ENCODE assay signal across 8 cellular contexts in the genomic region with DNA sequence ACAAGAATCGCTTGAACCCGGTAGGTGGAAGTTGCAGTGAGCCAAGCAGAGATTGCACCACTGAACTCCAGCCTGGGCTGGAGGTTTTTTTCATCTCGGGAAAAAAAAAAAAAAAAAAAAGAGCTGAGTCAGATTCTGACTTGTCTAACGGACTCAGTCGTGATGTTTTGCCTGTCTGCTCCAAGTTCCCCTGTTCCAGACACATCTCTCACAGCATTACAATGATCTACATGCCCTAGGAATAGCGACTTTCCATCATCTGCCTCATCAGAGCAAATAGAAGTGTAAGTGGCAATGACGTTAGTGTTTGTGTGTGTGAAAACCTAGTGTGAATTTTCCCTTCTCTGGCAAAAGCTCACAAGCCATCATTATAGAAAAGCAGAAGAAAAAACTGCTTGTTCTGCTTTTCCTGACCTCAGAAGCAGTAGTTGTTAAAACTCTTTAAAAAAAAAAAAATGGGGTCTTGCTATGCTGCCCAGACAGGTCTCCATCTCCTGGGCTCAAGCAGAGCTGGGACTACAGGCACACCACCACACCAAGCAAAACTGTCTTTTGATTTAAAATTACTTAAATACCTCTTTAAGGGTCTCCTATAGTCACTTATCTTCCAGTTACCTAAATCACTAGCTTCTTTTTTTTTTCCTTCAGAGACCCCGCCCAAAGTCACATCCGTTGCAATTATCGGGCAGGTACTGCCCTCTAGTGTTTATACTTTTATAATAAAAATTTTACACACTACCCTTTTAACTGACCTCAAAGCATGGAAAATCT. TPM values are rescaled to one million over a fixed set of nuclear protein-coding genes. Genes with fewer than 3 reads are reported as not detected.
DNase-seq lines count a peak whose midpoint lies in the region; ATAC-seq, FAIRE-seq and TF ChIP-seq lines count a peak whose summit lies in the region.

No MANE protein-coding gene starts in this region.

- WGBS in right cardiac atrium: 29% methylated on average over 10 of the region's 10 CpGs

- POLR2A ChIA-PET in CD8-positive, alpha-beta memory T cell (lab: Charles Lee): interaction anchor here (0.6 to 2.0 kb wide), 7 partner anchors 114 to 505 kb away, joined by 3 to 15 read pairs (median 4); a partner anchor contains a TSS

- intact Hi-C loops in right cardiac atrium (cut with DNase I): loop anchor here in 1 of 4 donors (5.0 kb wide), 1 partner anchor 115 kb away; no protein-coding TSS in a partner anchor

- peaks cover 7 to 13% (median 10%) of the 10 kb centered on the region in 3 donors for H3K4me1 Mint-ChIP-seq in CD8-positive, alpha-beta memory T cell
- peaks cover 41% of the 10 kb centered on the region for H3K4me1 Mint-ChIP-seq in HFFc6 (ENCODE audit: low read depth)

- H3K36me3 ChIP-seq in CD8-positive, alpha-beta memory T cell (ENCODE audit: insufficient read depth, low read length): no peaks in the 10 kb centered on the region
- H3K36me3 ChIP-seq in adipocyte (ENCODE audit: control insufficient read depth, insufficient read depth, low read length, severe bottlenecking) (no peaks in the 10 kb centered on the region), skeletal muscle tissue (ENCODE audit: control insufficient read depth in 3 of 3, insufficient read depth in 3 of 3, low read length in 3 of 3) (no peaks in the 10 kb centered on the region)

- peak in 2 of 5 donors; percentile 45 to 59 for DNase-seq in CD8-positive, alpha-beta memory T cell
- DNase-seq in HFFc6: peak; percentile 41
- peak; percentile 66 for DNase-seq in NOMO-1 treated with dmso at 0.1 percent for 144 hours (lab: John Stamatoyannopoulos, UW; ENCODE audit: unreplicated experiment)
- peak; percentile 83 for DNase-seq in adipocyte (ENCODE audit: low read depth)
- peak in 1 of 3 donors; percentile 59 for DNase-seq in right cardiac atrium
- DNase-seq in H54 (ENCODE audit: insufficient read length, low spot score): no peak

- TF ChIP-seq CTCF in HFFc6 (IDR thresholded peaks at IDR 0.05): peak; percentile 84

- H3K27ac Mint-ChIP-seq in CD8-positive, alpha-beta memory T cell: peak overlapping the region in 6 of 8 donors; percentile 35 to 72 (median 62)
- peak overlapping the region; percentile 87 for H3K27ac Mint-ChIP-seq in HFFc6

- H3K27ac ChIP-seq in CD8-positive, alpha-beta memory T cell (ENCODE audit: low read depth, low read length): no peak overlapping the region
- H3K27ac ChIP-seq in right cardiac atrium (ENCODE audit: low read length) (no peak overlapping the region), skeletal muscle tissue (ENCODE audit: low read depth, low read length) (peak overlapping the region; percentile 64)

- peak overlapping the region in 5 of 7 donors; percentile 4 to 62 (median 33) for H3K4me3 Mint-ChIP-seq in CD8-positive, alpha-beta memory T cell
- H3K4me3 Mint-ChIP-seq in HFFc6: peak overlapping the region; percentile 69

- peaks cover 0 to 6% of the 10 kb centered on the region in 2 donors for H3K27me3 Mint-ChIP-seq in CD8-positive, alpha-beta memory T cell
- no peaks in the 10 kb centered on the region; the same call in 1 of the 2 replicates for H3K27me3 Mint-ChIP-seq in HFFc6 (ENCODE audit: insufficient read depth)

- CTCF ChIA-PET in CD8-positive, alpha-beta memory T cell (lab: Charles Lee): interaction anchor here (0.6 to 3.5 kb wide), 33 partner anchors 9 to 299 kb away, joined by 3 to 42 read pairs (median 4); a partner anchor contains a TSS

- no peak for FAIRE-seq in H54 (lab: Jason Lieb, UNC)

- H3K9me3 Mint-ChIP-seq in CD8-positive, alpha-beta memory T cell: no peaks in the 10 kb centered on the region
- H3K9me3 Mint-ChIP-seq in HFFc6: no peaks in the 10 kb centered on the region

- H3K4me1 ChIP-seq in CD8-positive, alpha-beta memory T cell (ENCODE audit: insufficient read depth, low read length): no peaks in the 10 kb centered on the region
- peaks cover 20% of the 10 kb centered on the region for H3K4me1 ChIP-seq in adipocyte (ENCODE audit: control insufficient read depth, insufficient read depth, low read length)
- no peaks in the 10 kb centered on the region for H3K4me1 ChIP-seq in right cardiac atrium (ENCODE audit: control insufficient read depth, insufficient read depth, low read length)
- no peaks in the 10 kb centered on the region for H3K4me1 ChIP-seq in skeletal muscle tissue (ENCODE audit: control insufficient read depth in 3 of 3, insufficient read depth in 3 of 3, low read length in 3 of 3)

- no peaks in the 10 kb centered on the region for H3K36me3 Mint-ChIP-seq in CD8-positive, alpha-beta memory T cell
- H3K36me3 Mint-ChIP-seq in HFFc6 (ENCODE audit: low read depth): no peaks in the 10 kb centered on the region; the same call in 1 of the 2 replicates

- no peaks in the 10 kb centered on the region for H3K27me3 ChIP-seq in CD8-positive, alpha-beta memory T cell (ENCODE audit: insufficient read depth, low read length, poor library complexity, severe bottlenecking)
- H3K27me3 ChIP-seq in adipocyte (replicated peaks; ENCODE audit: control insufficient read depth, insufficient read depth, low read length) (no peaks in the 10 kb centered on the region), right cardiac atrium (ENCODE audit: control insufficient read depth, insufficient read depth) (no peaks in the 10 kb centered on the region), skeletal muscle tissue (ENCODE audit: control insufficient read depth in 3 of 3, insufficient read depth in 3 of 3, low read length in 3 of 3) (no peaks in the 10 kb centered on the region)

- TF ChIP-seq POLR2A in H54 (IDR thresholded peaks at IDR 0.05; ENCODE audit: low read depth, low read length): no peak

- H3K4me3 ChIP-seq in CD8-positive, alpha-beta memory T cell (ENCODE audit: low read length): no peak overlapping the region
- H3K4me3 ChIP-seq in adipocyte (ENCODE audit: low read length) (peak overlapping the region; percentile 72), right cardiac atrium (ENCODE audit: low read length) (no peak overlapping the region), skeletal muscle tissue (ENCODE audit: low read length in 3 of 3) (peak overlapping the region in 2 of 3 donors; percentile 21 to 23)

- no peaks in the 10 kb centered on the region for H3K9me3 ChIP-seq in CD8-positive, alpha-beta memory T cell (ENCODE audit: low read length)
- H3K9me3 ChIP-seq in adipocyte (ENCODE audit: control insufficient read depth, low read length): no peaks in the 10 kb centered on the region
- H3K9me3 ChIP-seq in right cardiac atrium (ENCODE audit: control insufficient read depth, low read length): peaks cover 3% of the 10 kb centered on the region
- H3K9me3 ChIP-seq in skeletal muscle tissue (ENCODE audit: control insufficient read depth in 3 of 3, low read length in 3 of 3): no peaks in the 10 kb centered on the region

- H3K9ac ChIP-seq in adipocyte (ENCODE audit: low read length): peak overlapping the region; percentile 82
- no peak overlapping the region for H3K9ac ChIP-seq in skeletal muscle tissue (ENCODE audit: low read depth in 1 of 3, low read length in 3 of 3)

- ATAC-seq in right cardiac atrium: peak; percentile 63 to 77
- no peak for ATAC-seq in HG03108 (IDR thresholded peaks at IDR 0.05; ENCODE audit: unreplicated experiment)

RNA-seq across cellular contexts. Expression of a gene that starts 37.3 kb away (rescaled TPM):
- total RNA-seq in CD8-positive, alpha-beta memory T cell: 10 to 100 TPM; 44.9 to 47.2 TPM
- 47.3 TPM for polyA plus RNA-seq in CD8-positive, alpha-beta memory T cell
- 10 to 100 TPM; 30.9 to 36.7 (median 32.6) TPM for total RNA-seq in HFFc6 (2021; fragmentation: NEBNext Ultra II Directional; extraction: Animal tissue kit (Norgen Biotek cat#: 25700))
- total RNA-seq in right cardiac atrium (10 to 100 TPM; 28.9 to 51.4 (median 34.4) TPM), skeletal muscle tissue (70.5 TPM)
- polyA plus RNA-seq in right cardiac atrium: 73.2 TPM

RNA-seq across cellular contexts. Expression of a gene that starts 48.9 kb away (rescaled TPM):
- 100 to 1,000 TPM; 154 TPM for total RNA-seq in CD8-positive, alpha-beta memory T cell
- polyA plus RNA-seq in CD8-positive, alpha-beta memory T cell: 57.9 TPM
- total RNA-seq in HFFc6 (2021; fragmentation: NEBNext Ultra II Directional; extraction: Animal tissue kit (Norgen Biotek cat#: 25700)): 10 to 100 TPM; 33.9 to 67.3 (median 62.4) TPM
- total RNA-seq in right cardiac atrium (10 to 100 TPM; 27.7 to 36.3 (median 29.7) TPM), skeletal muscle tissue (18.8 TPM)
- polyA plus RNA-seq in right cardiac atrium: 23.7 TPM

Comparison
In these comparisons a context has a peak if more than half of its experiments do, and no peak if none do; other contexts are left out.
1. H3K4me3 ChIP-seq: peak in adipocyte (single experiment) and skeletal muscle tissue (2 of 3); none in CD8-positive, alpha-beta memory T cell (single experiment) and right cardiac atrium (single experiment).